In genomic region chr13:40539954-40540706, GRCh38 we compare ENCODE assay signal across 9 cellular contexts.
DNase-seq lines count a peak whose midpoint lies in the region; ATAC-seq and TF ChIP-seq lines count a peak whose summit lies in the region.
"Had no signal": no experiment of that assay in that cellular context is flagged by ENCODE, and none has a peak within 500 bp of the region (broad histone marks: within the 10 kb centered on the region; RNA-seq: fewer than 3 reads in every experiment).

No MANE protein-coding gene starts in this region.

- in situ Hi-C loops in Caki2 (cut with HindIII; ENCODE audit: low pct_unique_long_range_greater_than_20kb, low sequenced_read_pairs): no loop called here

- H3K36me3 ChIP-seq in esophagus squamous epithelium (no peaks in the 10 kb centered on the region), neuronal stem cell (replicated peaks in 1 of 2; ENCODE audit: control insufficient read depth in 2 of 2, insufficient read depth in 2 of 2, low read length in 2 of 2) (no peaks in the 10 kb centered on the region)

- H3K27ac ChIP-seq in esophagus squamous epithelium (peak overlapping the region in 3 of 4 donors; percentile 7 to 45 (median 42)), neuronal stem cell (replicated peaks; ENCODE audit: low read length) (peak overlapping the region; percentile 16)

- H4K8ac ChIP-seq in neuronal stem cell (ENCODE audit: low read depth, low read length): no peak overlapping the region

- H2BK120ac ChIP-seq in neuronal stem cell (ENCODE audit: low read depth, low read length): no peak overlapping the region

- H2AK5ac ChIP-seq in neuronal stem cell (ENCODE audit: low read depth, low read length): no peak overlapping the region

- H2BK15ac ChIP-seq in neuronal stem cell (ENCODE audit: low read length): no peak overlapping the region

- no peak overlapping the region for H3K4ac ChIP-seq in neuronal stem cell (ENCODE audit: low read length)

- peak overlapping the region; percentile 32 for H2AFZ ChIP-seq in neuronal stem cell (ENCODE audit: low read length)

- no peak overlapping the region for H3K9ac ChIP-seq in neuronal stem cell (ENCODE audit: low read depth, low read length, poor library complexity)

- no peak overlapping the region for H2BK12ac ChIP-seq in neuronal stem cell (ENCODE audit: low read length)

- H2BK5ac ChIP-seq in neuronal stem cell (ENCODE audit: low read length): no peak overlapping the region

- no peak overlapping the region for H3K4me2 ChIP-seq in neuronal stem cell (ENCODE audit: insufficient read depth, low read length, poor library complexity, severe bottlenecking)

- H3K4me1 ChIP-seq in esophagus squamous epithelium (peaks cover 6 to 46% (median 15%) of the 10 kb centered on the region in 3 donors), neuronal stem cell (ENCODE audit: control insufficient read depth in 2 of 2, insufficient read depth in 1 of 2, low read depth in 1 of 2, low read length in 2 of 2) (peaks cover 12 to 19% of the 10 kb centered on the region in 2 donors)

- H4K91ac ChIP-seq in neuronal stem cell (ENCODE audit: low read depth, low read length, poor library complexity): no peak overlapping the region

- no peak for TF ChIP-seq POLR2A in esophagus squamous epithelium (IDR thresholded peaks at IDR 0.05)

- intact Hi-C loops in esophagus squamous epithelium (cut with DNase I): no loop called here

- no peak overlapping the region for H3K14ac ChIP-seq in neuronal stem cell (ENCODE audit: low read length)

- H3K18ac ChIP-seq in neuronal stem cell (ENCODE audit: low read length): no peak overlapping the region

- TF ChIP-seq CTCF in esophagus squamous epithelium (IDR thresholded peaks at IDR 0.05): no peak

- H3K23ac ChIP-seq in neuronal stem cell (ENCODE audit: low read depth, low read length, poor library complexity): no peak overlapping the region

- H3K79me1 ChIP-seq in neuronal stem cell (ENCODE audit: low read depth, low read length): no peaks in the 10 kb centered on the region

- H3K27me3 ChIP-seq in esophagus squamous epithelium: no peaks in the 10 kb centered on the region
- H3K27me3 ChIP-seq in neuronal stem cell (ENCODE audit: control insufficient read depth in 3 of 3, insufficient read depth in 3 of 3, low read depth in 1 of 3, low read length in 3 of 3): no peaks in the 10 kb centered on the region

- no peaks in the 10 kb centered on the region for H3K9me3 ChIP-seq in esophagus squamous epithelium
- H3K9me3 ChIP-seq in neuronal stem cell (replicated peaks in 1 of 2; ENCODE audit: control insufficient read depth in 2 of 2, insufficient read depth in 1 of 2, low read depth in 1 of 2, low read length in 2 of 2): no peaks in the 10 kb centered on the region

- DNase-seq in Caki2 (ENCODE audit: low read depth) (peak; percentile 63), NCI-H460 (ENCODE audit: extremely low read depth, low read depth) (peak; percentile 13), esophagus squamous epithelium (lab: John Stamatoyannopoulos, UW) (no peak), neuronal stem cell (ENCODE audit: low spot score) (peak; percentile 29), SHP77 (lab: John Stamatoyannopoulos, UW) (no peak), C1 segment of cervical spinal cord (lab: John Stamatoyannopoulos, UW) (no peak)
- DNase-seq: activated CD4-positive, alpha-beta T cell treated with anti-CD3 and anti-CD28 coated beads, Interleukin-2, amount 50 U/mL, for 1 hour had no signal

- H3K4me3 ChIP-seq in esophagus squamous epithelium (no peak overlapping the region), neuronal stem cell (ENCODE audit: low read length in 2 of 2) (no peak overlapping the region)

- no peak for ATAC-seq in HG03342 (IDR thresholded peaks at IDR 0.05; ENCODE audit: unreplicated experiment)
- ATAC-seq in HG03025 (IDR thresholded peaks at IDR 0.05; ENCODE audit: low FRiP score, unreplicated experiment): no peak

- WGBS in esophagus squamous epithelium, 2 donors: 41 to 51% methylated on average over 8 of the region's 8 CpGs
- WGBS in neuronal stem cell (ENCODE audit: extremely low coverage in 2 of 2, insufficient read length in 2 of 2, insufficient replicate concordance in 1 of 2), 2 donors: no CpG with 5 or more reads among the region's 8 CpGs

Comparison
In these comparisons a context has a peak if more than half of its experiments do, and no peak if none do; other contexts are left out.
1. DNase-seq: peak in Caki2 (single experiment), NCI-H460 (single experiment) and neuronal stem cell (single experiment); none in esophagus squamous epithelium (single experiment), SHP77 (0 of 2) and C1 segment of cervical spinal cord (0 of 14).